In genomic region chr6:168166627-168167026, GRCh38 we compare ENCODE assay signal across 31 cellular contexts.
"Had no signal": no experiment of that assay in that cellular context is flagged by ENCODE, and none has a peak within 500 bp of the region (broad histone marks: within the 10 kb centered on the region; RNA-seq: fewer than 3 reads in every experiment).

No MANE protein-coding gene starts in this region.

- H3K27me3 Mint-ChIP-seq: activated B cell treated with CpG ODN at 0.5 μM for 24 hours had no signal

- DNase-seq: activated B cell treated with CpG ODN at 0.5 μM for 24 hours; activated CD4-positive, alpha-beta memory T cell treated with anti-CD3 and anti-CD28 coated beads for 36 hours; activated CD4-positive, alpha-beta T cell treated with anti-CD3 and anti-CD28 coated beads for 4 hours; activated CD4-positive, alpha-beta T cell treated with anti-CD3 and anti-CD28 coated beads, Interleukin-2, amount 50 U/mL, for 1 hour; activated CD4-positive, CD25-positive, alpha-beta regulatory T cell treated with anti-CD3 and anti-CD28 coated beads, Interleukin-2, amount 50 U/mL, for 72 hours; activated gamma-delta T cell treated with Interleukin-2 at 50 U/mL for 16 hours; activated naive CD4-positive, alpha-beta T cell treated with anti-CD3 and anti-CD28 coated beads for 36 hours; activated T-cell treated with anti-CD3 and anti-CD28 coated beads for 4 hours; activated T-cell treated with anti-CD3 and anti-CD28 coated beads, Interleukin-2, amount 50 U/mL, for 4 hours; Kasumi-1; KG1; MG63; NCI-H1048; NCI-H1105 treated with DMSO at 0.1 percent for 48 hours; NCI-H1436 treated with DMSO at 0.1 percent for 48 hours; NCI-H1694 treated with DMSO at 0.1 percent for 48 hours; NCI-H2029; NCI-H510A; NCI-H526; NCI-H748 treated with DMSO at 0.1 percent for 48 hours; NK-92 treated with Interleukin-12 subunit alpha and Interleukin-12 subunit beta, amount 100 ng/mL, for 24 hours; PC-9; SIG-M5; T-helper 1 cell; T-helper 2 cell; T-helper 9 cell had no signal

- H3K27ac ChIP-seq: adrenal gland, PC-9, RWPE1, VCaP had no signal

- H3K4me3 Mint-ChIP-seq: activated B cell treated with CpG ODN at 0.5 μM for 24 hours; activated CD4-positive, alpha-beta memory T cell treated with anti-CD3 and anti-CD28 coated beads for 36 hours; activated naive CD4-positive, alpha-beta T cell treated with anti-CD3 and anti-CD28 coated beads for 36 hours; activated T-cell treated with anti-CD3 and anti-CD28 coated beads, Interleukin-2, amount 50 U/mL, for 4 hours; activated T-helper 1 cell treated with anti-CD3 and anti-CD28 coated beads, Interleukin-12 subunit alpha, Interleukin-12 subunit beta, Interleukin-2, Interleukin-4 antibody, amounts not matched to agents 30 ng/mL and 10 ng/mL and 1 ng/mL, durations not matched to agents 14 hours and 24 hours and 36 hours; brain had no signal

- H3K36me3 ChIP-seq: adrenal gland, MG63 had no signal

- H3K9me3 Mint-ChIP-seq: activated T-cell treated with anti-CD3 and anti-CD28 coated beads, Interleukin-2, amount 50 U/mL, for 4 hours had no signal

- H3K4me3 ChIP-seq: adrenal gland, MG63, PC-9 had no signal

- H3K9me3 ChIP-seq: adrenal gland, MG63 had no signal

- H3K4me1 Mint-ChIP-seq: activated B cell treated with CpG ODN at 0.5 μM for 24 hours had no signal

- H3K27me3 ChIP-seq: adrenal gland, MG63 had no signal

- H3K36me3 Mint-ChIP-seq: activated CD4-positive, alpha-beta memory T cell treated with anti-CD3 and anti-CD28 coated beads for 36 hours; brain had no signal

- H3K27ac Mint-ChIP-seq: activated B cell treated with CpG ODN at 0.5 μM for 24 hours; activated CD4-positive, alpha-beta memory T cell treated with anti-CD3 and anti-CD28 coated beads for 36 hours; activated naive CD4-positive, alpha-beta T cell treated with anti-CD3 and anti-CD28 coated beads for 36 hours; brain had no signal

- H3K4me1 ChIP-seq: adrenal gland had no signal
